Comparison of ENCODE assay signal across 8 cellular contexts in genomic region chr17:6421700-6422604, GRCh38. TPM values are rescaled to one million over a fixed set of nuclear protein-coding genes. Genes with fewer than 3 reads are reported as not detected.
DNase-seq lines count a peak whose midpoint lies in the region; ATAC-seq and TF ChIP-seq lines count a peak whose summit lies in the region.

No MANE protein-coding gene starts in this region.

- DNase-seq in GM03348 (ENCODE audit: low spot score) (peak; percentile 93), NCI-H1105 treated with DMSO at 0.1 percent for 48 hours (lab: John Stamatoyannopoulos, UW) (peak; percentile 75), T-helper 2 cell (peak; percentile 28 to 64 (median 54)), amniotic stem cell (lab: John Stamatoyannopoulos, UW) (peak; percentile 52), right atrium auricular region (ENCODE audit: low spot score) (peak; percentile 68), gastrocnemius medialis (peak; percentile 27 to 55)

- peak; percentile 39 to 79 for ATAC-seq in gastrocnemius medialis
- ATAC-seq in GM19463 (IDR thresholded peaks at IDR 0.05; ENCODE audit: unreplicated experiment), result no peak
- ATAC-seq in HG03108 (IDR thresholded peaks at IDR 0.05; ENCODE audit: unreplicated experiment), result no peak

- H3K27me3 ChIP-seq in right atrium auricular region, result no peaks in the 10 kb centered on the region
- H3K27me3 ChIP-seq in gastrocnemius medialis, result no peaks in the 10 kb centered on the region

- peak; percentile 84 to 91 for TF ChIP-seq CTCF in right atrium auricular region (IDR thresholded peaks at IDR 0.05)
- peak; percentile 75 to 87 (median 85) for TF ChIP-seq CTCF in gastrocnemius medialis (IDR thresholded peaks at IDR 0.05 in 4 of 5, conservative IDR thresholded peaks at IDR 0.05 in 1 of 5)

- H3K4me3 ChIP-seq in right atrium auricular region (no peak overlapping the region), gastrocnemius medialis (no peak overlapping the region)

- TF ChIP-seq POLR2A in gastrocnemius medialis (IDR thresholded peaks at IDR 0.05), result no peak

- no peaks in the 10 kb centered on the region for H3K36me3 ChIP-seq in right atrium auricular region
- no peaks in the 10 kb centered on the region for H3K36me3 ChIP-seq in gastrocnemius medialis

- H3K4me1 ChIP-seq in right atrium auricular region (no peaks in the 10 kb centered on the region), gastrocnemius medialis (no peaks in the 10 kb centered on the region)

- H3K9me3 ChIP-seq in right atrium auricular region (no peaks in the 10 kb centered on the region), gastrocnemius medialis (no peaks in the 10 kb centered on the region)

- in situ Hi-C loops in gastrocnemius medialis (cut with MboI; ENCODE audit: low sequenced_read_pairs in 4 of 4), result loop anchor here in 3 of 4 donors (5.0 to 25.0 kb wide), 3 partner anchors 360 to 835 kb away; partner anchors contain the start of gene WSCD1 (in 1 of the 3)

- H3K27ac ChIP-seq in right atrium auricular region (no peak overlapping the region), gastrocnemius medialis (no peak overlapping the region)

- intact Hi-C loops in gastrocnemius medialis (cut with DNase I; ENCODE audit: low total_unique reads), result loop anchor here (1.0 kb wide), 1 partner anchor 835 kb away; no protein-coding TSS in a partner anchor

RNA-seq across cellular contexts. Expression of gene AIPL1, which starts 13.0 kb away (rescaled TPM):
- total RNA-seq in right atrium auricular region, result not detected
- total RNA-seq in gastrocnemius medialis, result not detected

RNA-seq across cellular contexts. Expression of gene PIMREG, which starts 22.3 kb away (rescaled TPM):
- total RNA-seq in right atrium auricular region (under 1 TPM in 1 of 2 donors, not detected in 1; 0.93 TPM), gastrocnemius medialis (under 1 TPM in 1 of 4 donors, not detected in 3; 0.51 TPM)

Comparison
In these comparisons a context has a peak if more than half of its experiments do, and no peak if none do; other contexts are left out.
1. DNase-seq: peak in every context shown above with its lines; median percentile 93 in GM03348; 75 in NCI-H1105 treated with DMSO at 0.1 percent for 48 hours; 68 in right atrium auricular region; 54 in T-helper 2 cell; 52 in amniotic stem cell; 41 in gastrocnemius medialis.
2. ATAC-seq: peak in gastrocnemius medialis (2 of 2); none in GM19463 (single experiment) and HG03108 (single experiment).